ENCODE assay signal across 1 cellular context in the genomic region with DNA sequence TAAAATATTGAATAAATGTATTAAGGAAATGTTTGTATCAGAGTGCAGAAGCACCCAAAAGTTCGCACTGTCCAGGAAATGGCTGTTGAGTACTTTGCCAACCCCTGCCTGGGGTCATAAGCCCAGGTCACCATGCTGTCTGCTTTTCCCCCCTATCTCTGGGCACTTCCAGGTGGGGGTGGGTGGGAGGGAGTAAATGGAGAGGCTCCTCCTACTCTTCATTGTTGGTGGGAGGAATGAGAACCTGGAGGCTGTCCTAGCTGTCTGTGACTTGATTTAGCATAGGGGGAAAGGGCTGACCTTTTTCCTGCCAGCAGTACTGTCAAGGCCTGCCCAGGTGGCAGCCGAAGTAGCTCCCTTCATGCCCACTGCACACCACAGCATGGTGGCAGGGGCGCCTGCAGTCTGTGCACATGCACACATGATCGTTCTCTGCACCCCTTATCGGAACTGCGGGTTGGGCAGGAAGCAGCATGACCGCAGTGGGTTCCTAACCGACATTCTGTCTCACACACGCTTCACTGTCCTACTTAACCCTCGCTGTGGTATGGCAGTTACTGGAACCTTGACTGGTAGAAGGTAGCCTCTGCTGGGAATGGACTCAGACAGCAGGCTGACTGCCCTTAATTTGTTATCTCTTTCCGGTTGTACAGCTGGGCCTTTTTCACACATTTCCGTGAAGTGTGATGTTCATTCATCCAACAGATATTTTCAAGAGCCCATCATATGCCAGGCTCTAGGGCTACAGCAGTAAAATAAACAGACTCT.
A peak's percentile ranks its signal among the peaks of the same experiment; 100 is the strongest.
TF ChIP-seq lines count a peak whose summit lies in the region.

No MANE protein-coding gene starts in this region.

TF ChIP-seq in K562, 482 proteins besides CTCF, POLR2A, EP300 and RAD21 (continued from another document and continues in another):
- TF ChIP-seq, protein P1, sequence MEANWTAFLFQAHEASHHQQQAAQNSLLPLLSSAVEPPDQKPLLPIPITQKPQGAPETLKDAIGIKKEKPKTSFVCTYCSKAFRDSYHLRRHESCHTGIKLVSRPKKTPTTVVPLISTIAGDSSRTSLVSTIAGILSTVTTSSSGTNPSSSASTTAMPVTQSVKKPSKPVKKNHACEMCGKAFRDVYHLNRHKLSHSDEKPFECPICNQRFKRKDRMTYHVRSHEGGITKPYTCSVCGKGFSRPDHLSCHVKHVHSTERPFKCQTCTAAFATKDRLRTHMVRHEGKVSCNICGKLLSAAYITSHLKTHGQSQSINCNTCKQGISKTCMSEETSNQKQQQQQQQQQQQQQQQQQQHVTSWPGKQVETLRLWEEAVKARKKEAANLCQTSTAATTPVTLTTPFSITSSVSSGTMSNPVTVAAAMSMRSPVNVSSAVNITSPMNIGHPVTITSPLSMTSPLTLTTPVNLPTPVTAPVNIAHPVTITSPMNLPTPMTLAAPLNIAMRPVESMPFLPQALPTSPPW (CRISPR knock-in tag; IDR thresholded peaks at IDR 0.05): peak; percentile 67
- TF ChIP-seq KDM2B (CRISPR knock-in tag; IDR thresholded peaks at IDR 0.05): no peak
- TF ChIP-seq CBFA2T3 (IDR thresholded peaks at IDR 0.05): peak; percentile 68
- TF ChIP-seq SP2 (IDR thresholded peaks at IDR 0.05; ENCODE audit: extremely low read depth, low read depth, low read length, poor library complexity, severe bottlenecking): no peak
- TF ChIP-seq ZNF507 (tag; conservative IDR thresholded peaks at IDR 0.05): no peak
- no peak for TF ChIP-seq PHF21A (IDR thresholded peaks at IDR 0.05; ENCODE audit: borderline replicate concordance, low read depth)
- TF ChIP-seq SETDB1 (IDR thresholded peaks at IDR 0.05; ENCODE audit: low read length): no peak
- no peak for TF ChIP-seq U2AF2 (optimal IDR thresholded peaks at IDR 0.05; ENCODE audit: low read depth, low read length)
- no peak for TF ChIP-seq ZNF347 (CRISPR knock-in tag; IDR thresholded peaks at IDR 0.05; ENCODE audit: low read depth)
- TF ChIP-seq BRCA1 (IDR thresholded peaks at IDR 0.05): no peak
- no peak for TF ChIP-seq BRCA1 (CRISPR knock-in tag; IDR thresholded peaks at IDR 0.05)
- TF ChIP-seq NCOA2 (IDR thresholded peaks at IDR 0.05; ENCODE audit: partially characterized antibody in 2 of 2): no peak
- TF ChIP-seq CREM (IDR thresholded peaks at IDR 0.05; ENCODE audit: low read depth): peak; percentile 78
- TF ChIP-seq U2AF1 (optimal IDR thresholded peaks at IDR 0.05; ENCODE audit: low read depth, low read length): no peak
- TF ChIP-seq ZNF584 (CRISPR knock-in tag; IDR thresholded peaks at IDR 0.05; ENCODE audit: low read depth): no peak
- no peak for TF ChIP-seq BACH1 (tag; IDR thresholded peaks at IDR 0.05)
- TF ChIP-seq, protein P2, sequence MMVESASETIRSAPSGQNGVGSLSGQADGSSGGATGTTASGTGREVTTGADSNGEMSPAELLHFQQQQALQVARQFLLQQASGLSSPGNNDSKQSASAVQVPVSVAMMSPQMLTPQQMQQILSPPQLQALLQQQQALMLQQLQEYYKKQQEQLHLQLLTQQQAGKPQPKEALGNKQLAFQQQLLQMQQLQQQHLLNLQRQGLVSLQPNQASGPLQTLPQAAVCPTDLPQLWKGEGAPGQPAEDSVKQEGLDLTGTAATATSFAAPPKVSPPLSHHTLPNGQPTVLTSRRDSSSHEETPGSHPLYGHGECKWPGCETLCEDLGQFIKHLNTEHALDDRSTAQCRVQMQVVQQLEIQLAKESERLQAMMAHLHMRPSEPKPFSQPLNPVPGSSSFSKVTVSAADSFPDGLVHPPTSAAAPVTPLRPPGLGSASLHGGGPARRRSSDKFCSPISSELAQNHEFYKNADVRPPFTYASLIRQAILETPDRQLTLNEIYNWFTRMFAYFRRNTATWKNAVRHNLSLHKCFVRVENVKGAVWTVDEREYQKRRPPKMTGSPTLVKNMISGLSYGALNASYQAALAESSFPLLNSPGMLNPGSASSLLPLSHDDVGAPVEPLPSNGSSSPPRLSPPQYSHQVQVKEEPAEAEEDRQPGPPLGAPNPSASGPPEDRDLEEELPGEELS (CRISPR knock-in tag; IDR thresholded peaks at IDR 0.05; ENCODE audit: borderline replicate concordance): no peak
- TF ChIP-seq, protein P3, sequence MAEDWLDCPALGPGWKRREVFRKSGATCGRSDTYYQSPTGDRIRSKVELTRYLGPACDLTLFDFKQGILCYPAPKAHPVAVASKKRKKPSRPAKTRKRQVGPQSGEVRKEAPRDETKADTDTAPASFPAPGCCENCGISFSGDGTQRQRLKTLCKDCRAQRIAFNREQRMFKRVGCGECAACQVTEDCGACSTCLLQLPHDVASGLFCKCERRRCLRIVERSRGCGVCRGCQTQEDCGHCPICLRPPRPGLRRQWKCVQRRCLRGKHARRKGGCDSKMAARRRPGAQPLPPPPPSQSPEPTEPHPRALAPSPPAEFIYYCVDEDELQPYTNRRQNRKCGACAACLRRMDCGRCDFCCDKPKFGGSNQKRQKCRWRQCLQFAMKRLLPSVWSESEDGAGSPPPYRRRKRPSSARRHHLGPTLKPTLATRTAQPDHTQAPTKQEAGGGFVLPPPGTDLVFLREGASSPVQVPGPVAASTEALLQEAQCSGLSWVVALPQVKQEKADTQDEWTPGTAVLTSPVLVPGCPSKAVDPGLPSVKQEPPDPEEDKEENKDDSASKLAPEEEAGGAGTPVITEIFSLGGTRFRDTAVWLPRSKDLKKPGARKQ (CRISPR knock-in tag; IDR thresholded peaks at IDR 0.05): no peak
- TF ChIP-seq, protein P4, sequence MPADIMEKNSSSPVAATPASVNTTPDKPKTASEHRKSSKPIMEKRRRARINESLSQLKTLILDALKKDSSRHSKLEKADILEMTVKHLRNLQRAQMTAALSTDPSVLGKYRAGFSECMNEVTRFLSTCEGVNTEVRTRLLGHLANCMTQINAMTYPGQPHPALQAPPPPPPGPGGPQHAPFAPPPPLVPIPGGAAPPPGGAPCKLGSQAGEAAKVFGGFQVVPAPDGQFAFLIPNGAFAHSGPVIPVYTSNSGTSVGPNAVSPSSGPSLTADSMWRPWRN (IDR thresholded peaks at IDR 0.05; ENCODE audit: low read depth): 0 out of 2 replicates have a peak, but pooled peaks have one; percentile 57
- TF ChIP-seq GATA2 (CRISPR knock-in tag; IDR thresholded peaks at IDR 0.05): 0 out of 2 replicates have a peak, but pooled peaks have one; percentile 25
- TF ChIP-seq, protein P5, sequence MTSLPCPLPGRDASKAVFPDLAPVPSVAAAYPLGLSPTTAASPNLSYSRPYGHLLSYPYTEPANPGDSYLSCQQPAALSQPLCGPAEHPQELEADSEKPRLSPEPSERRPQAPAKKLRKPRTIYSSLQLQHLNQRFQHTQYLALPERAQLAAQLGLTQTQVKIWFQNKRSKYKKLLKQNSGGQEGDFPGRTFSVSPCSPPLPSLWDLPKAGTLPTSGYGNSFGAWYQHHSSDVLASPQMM (CRISPR knock-in tag; IDR thresholded peaks at IDR 0.05): no peak
- no peak for TF ChIP-seq FIP1L1 (IDR thresholded peaks at IDR 0.05; ENCODE audit: low read depth, low read length, poor library complexity, severe bottlenecking)
- TF ChIP-seq, protein P6, sequence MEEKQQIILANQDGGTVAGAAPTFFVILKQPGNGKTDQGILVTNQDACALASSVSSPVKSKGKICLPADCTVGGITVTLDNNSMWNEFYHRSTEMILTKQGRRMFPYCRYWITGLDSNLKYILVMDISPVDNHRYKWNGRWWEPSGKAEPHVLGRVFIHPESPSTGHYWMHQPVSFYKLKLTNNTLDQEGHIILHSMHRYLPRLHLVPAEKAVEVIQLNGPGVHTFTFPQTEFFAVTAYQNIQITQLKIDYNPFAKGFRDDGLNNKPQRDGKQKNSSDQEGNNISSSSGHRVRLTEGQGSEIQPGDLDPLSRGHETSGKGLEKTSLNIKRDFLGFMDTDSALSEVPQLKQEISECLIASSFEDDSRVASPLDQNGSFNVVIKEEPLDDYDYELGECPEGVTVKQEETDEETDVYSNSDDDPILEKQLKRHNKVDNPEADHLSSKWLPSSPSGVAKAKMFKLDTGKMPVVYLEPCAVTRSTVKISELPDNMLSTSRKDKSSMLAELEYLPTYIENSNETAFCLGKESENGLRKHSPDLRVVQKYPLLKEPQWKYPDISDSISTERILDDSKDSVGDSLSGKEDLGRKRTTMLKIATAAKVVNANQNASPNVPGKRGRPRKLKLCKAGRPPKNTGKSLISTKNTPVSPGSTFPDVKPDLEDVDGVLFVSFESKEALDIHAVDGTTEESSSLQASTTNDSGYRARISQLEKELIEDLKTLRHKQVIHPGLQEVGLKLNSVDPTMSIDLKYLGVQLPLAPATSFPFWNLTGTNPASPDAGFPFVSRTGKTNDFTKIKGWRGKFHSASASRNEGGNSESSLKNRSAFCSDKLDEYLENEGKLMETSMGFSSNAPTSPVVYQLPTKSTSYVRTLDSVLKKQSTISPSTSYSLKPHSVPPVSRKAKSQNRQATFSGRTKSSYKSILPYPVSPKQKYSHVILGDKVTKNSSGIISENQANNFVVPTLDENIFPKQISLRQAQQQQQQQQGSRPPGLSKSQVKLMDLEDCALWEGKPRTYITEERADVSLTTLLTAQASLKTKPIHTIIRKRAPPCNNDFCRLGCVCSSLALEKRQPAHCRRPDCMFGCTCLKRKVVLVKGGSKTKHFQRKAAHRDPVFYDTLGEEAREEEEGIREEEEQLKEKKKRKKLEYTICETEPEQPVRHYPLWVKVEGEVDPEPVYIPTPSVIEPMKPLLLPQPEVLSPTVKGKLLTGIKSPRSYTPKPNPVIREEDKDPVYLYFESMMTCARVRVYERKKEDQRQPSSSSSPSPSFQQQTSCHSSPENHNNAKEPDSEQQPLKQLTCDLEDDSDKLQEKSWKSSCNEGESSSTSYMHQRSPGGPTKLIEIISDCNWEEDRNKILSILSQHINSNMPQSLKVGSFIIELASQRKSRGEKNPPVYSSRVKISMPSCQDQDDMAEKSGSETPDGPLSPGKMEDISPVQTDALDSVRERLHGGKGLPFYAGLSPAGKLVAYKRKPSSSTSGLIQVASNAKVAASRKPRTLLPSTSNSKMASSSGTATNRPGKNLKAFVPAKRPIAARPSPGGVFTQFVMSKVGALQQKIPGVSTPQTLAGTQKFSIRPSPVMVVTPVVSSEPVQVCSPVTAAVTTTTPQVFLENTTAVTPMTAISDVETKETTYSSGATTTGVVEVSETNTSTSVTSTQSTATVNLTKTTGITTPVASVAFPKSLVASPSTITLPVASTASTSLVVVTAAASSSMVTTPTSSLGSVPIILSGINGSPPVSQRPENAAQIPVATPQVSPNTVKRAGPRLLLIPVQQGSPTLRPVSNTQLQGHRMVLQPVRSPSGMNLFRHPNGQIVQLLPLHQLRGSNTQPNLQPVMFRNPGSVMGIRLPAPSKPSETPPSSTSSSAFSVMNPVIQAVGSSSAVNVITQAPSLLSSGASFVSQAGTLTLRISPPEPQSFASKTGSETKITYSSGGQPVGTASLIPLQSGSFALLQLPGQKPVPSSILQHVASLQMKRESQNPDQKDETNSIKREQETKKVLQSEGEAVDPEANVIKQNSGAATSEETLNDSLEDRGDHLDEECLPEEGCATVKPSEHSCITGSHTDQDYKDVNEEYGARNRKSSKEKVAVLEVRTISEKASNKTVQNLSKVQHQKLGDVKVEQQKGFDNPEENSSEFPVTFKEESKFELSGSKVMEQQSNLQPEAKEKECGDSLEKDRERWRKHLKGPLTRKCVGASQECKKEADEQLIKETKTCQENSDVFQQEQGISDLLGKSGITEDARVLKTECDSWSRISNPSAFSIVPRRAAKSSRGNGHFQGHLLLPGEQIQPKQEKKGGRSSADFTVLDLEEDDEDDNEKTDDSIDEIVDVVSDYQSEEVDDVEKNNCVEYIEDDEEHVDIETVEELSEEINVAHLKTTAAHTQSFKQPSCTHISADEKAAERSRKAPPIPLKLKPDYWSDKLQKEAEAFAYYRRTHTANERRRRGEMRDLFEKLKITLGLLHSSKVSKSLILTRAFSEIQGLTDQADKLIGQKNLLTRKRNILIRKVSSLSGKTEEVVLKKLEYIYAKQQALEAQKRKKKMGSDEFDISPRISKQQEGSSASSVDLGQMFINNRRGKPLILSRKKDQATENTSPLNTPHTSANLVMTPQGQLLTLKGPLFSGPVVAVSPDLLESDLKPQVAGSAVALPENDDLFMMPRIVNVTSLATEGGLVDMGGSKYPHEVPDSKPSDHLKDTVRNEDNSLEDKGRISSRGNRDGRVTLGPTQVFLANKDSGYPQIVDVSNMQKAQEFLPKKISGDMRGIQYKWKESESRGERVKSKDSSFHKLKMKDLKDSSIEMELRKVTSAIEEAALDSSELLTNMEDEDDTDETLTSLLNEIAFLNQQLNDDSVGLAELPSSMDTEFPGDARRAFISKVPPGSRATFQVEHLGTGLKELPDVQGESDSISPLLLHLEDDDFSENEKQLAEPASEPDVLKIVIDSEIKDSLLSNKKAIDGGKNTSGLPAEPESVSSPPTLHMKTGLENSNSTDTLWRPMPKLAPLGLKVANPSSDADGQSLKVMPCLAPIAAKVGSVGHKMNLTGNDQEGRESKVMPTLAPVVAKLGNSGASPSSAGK (IDR thresholded peaks at IDR 0.05): peak; percentile 62
- TF ChIP-seq HNRNPUL1 (IDR thresholded peaks at IDR 0.05; ENCODE audit: low read length): no peak
- TF ChIP-seq NCOR1 (IDR thresholded peaks at IDR 0.05): peak; percentile 57
- TF ChIP-seq NFE2L1 (tag; IDR thresholded peaks at IDR 0.05; ENCODE audit: borderline replicate concordance, low read depth): no peak
- no peak for TF ChIP-seq DDX20 (tag; IDR thresholded peaks at IDR 0.05; ENCODE audit: low read depth)
- TF ChIP-seq ZNF263 (CRISPR knock-in tag; IDR thresholded peaks at IDR 0.05; ENCODE audit: borderline replicate concordance): no peak
- TF ChIP-seq FOSL1 (tag; conservative IDR thresholded peaks at IDR 0.05): peak; percentile 37; the same call in 1 of the 2 replicates
- TF ChIP-seq TBP (optimal IDR thresholded peaks at IDR 0.05; ENCODE audit: low read depth, low read length): no peak
- TF ChIP-seq EHMT2 (IDR thresholded peaks at IDR 0.05): no peak
- TF ChIP-seq MTA2 (IDR thresholded peaks at IDR 0.05; ENCODE audit: low read depth): no peak
- peak; percentile 74 to 80; a peak in 3 of 4 replicates for TF ChIP-seq TEAD1 (CRISPR knock-in tag; IDR thresholded peaks at IDR 0.05)
- TF ChIP-seq RB1 (IDR thresholded peaks at IDR 0.05; ENCODE audit: low read depth): peak; percentile 40; the same call in 1 of the 2 replicates
- TF ChIP-seq, protein P7, sequence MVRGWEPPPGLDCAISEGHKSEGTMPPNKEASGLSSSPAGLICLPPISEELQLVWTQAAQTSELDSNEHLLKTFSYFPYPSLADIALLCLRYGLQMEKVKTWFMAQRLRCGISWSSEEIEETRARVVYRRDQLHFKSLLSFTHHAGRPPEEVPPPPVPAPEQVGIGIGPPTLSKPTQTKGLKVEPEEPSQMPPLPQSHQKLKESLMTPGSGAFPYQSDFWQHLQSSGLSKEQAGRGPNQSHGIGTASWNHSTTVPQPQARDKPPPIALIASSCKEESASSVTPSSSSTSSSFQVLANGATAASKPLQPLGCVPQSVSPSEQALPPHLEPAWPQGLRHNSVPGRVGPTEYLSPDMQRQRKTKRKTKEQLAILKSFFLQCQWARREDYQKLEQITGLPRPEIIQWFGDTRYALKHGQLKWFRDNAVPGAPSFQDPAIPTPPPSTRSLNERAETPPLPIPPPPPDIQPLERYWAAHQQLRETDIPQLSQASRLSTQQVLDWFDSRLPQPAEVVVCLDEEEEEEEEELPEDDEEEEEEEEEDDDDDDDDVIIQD (CRISPR knock-in tag; IDR thresholded peaks at IDR 0.05): no peak
- peak; percentile 24 for TF ChIP-seq DACH1 (IDR thresholded peaks at IDR 0.05; ENCODE audit: partially characterized antibody)
- no peak for TF ChIP-seq CREBBP (IDR thresholded peaks at IDR 0.05; ENCODE audit: low read depth, low read length)
- no peak for TF ChIP-seq ZC3H8 (IDR thresholded peaks at IDR 0.05)
